Comparison of ENCODE assay signal across 22 cellular contexts in genomic region chr5:31984691-31985090, GRCh38.
"Had no signal": no experiment of that assay in that cellular context is flagged by ENCODE, and none has a peak within 500 bp of the region (broad histone marks: within the 10 kb centered on the region; RNA-seq: fewer than 3 reads in every experiment).

No MANE protein-coding gene starts in this region.

- H3K27ac ChIP-seq: hepatocyte, left ventricle myocardium inferior, pancreas, prostate gland, skin epidermis, spleen, tibial nerve had no signal

- H3K27ac Mint-ChIP-seq: memory B cell; naive B cell; natural killer cell; stimulated activated effector memory CD8-positive, alpha-beta T cell treated with anti-CD3 and anti-CD28 coated beads, Interleukin-12 subunit alpha, Interleukin-12 subunit beta, amount 100 ng/mL, for 72 hours; stimulated activated naive CD8-positive, alpha-beta T cell treated with anti-CD3 and anti-CD28 coated beads, Interleukin-15, Interleukin-2, amounts not matched to agents 100 ng/mL and 50 ng/mL, for 24 hours; type B pancreatic cell had no signal

- H2AFZ ChIP-seq: hepatocyte had no signal

- H3K79me2 ChIP-seq: hepatocyte had no signal

- H3K9me3 Mint-ChIP-seq: natural killer cell, type B pancreatic cell had no signal

- H3K36me3 ChIP-seq: pancreas, prostate gland, spleen, uterus had no signal

- ATAC-seq: natural killer cell; pancreas; right cardiac atrium; stimulated activated effector memory CD8-positive, alpha-beta T cell treated with anti-CD3 and anti-CD28 coated beads, Interleukin-12 subunit alpha, Interleukin-12 subunit beta, amount 100 ng/mL, for 72 hours had no signal

- H3K27me3 Mint-ChIP-seq: type B pancreatic cell had no signal

- H3K27me3 ChIP-seq: hepatocyte, pancreas, spleen, tibial nerve, uterus had no signal

- H3K4me1 Mint-ChIP-seq: memory B cell; naive B cell; natural killer cell; stimulated activated effector memory CD8-positive, alpha-beta T cell treated with anti-CD3 and anti-CD28 coated beads, Interleukin-12 subunit alpha, Interleukin-12 subunit beta, amount 100 ng/mL, for 72 hours had no signal

- H3K4me2 ChIP-seq: hepatocyte had no signal

- H3K36me3 Mint-ChIP-seq: natural killer cell; stimulated activated effector memory CD8-positive, alpha-beta T cell treated with anti-CD3 and anti-CD28 coated beads, Interleukin-12 subunit alpha, Interleukin-12 subunit beta, amount 100 ng/mL, for 72 hours had no signal

- H3K4me3 ChIP-seq: hepatocyte, left ventricle myocardium inferior, lung, pancreas, prostate gland, skin epidermis, spleen, tibial nerve, uterus had no signal

- H3K4me1 ChIP-seq: pancreas, prostate gland, spleen had no signal

- DNase-seq: islet precursor cell; left ventricle myocardium inferior; naive B cell; natural killer cell; pancreas; posterior cingulate gyrus; retina; right cardiac atrium; spleen; stimulated activated CD4-positive, alpha-beta T cell treated with anti-CD3 and anti-CD28 coated beads, Interleukin-4, amount 100 ng/mL, for 24 hours; stimulated activated naive CD4-positive, alpha-beta T cell; substantia nigra; uterus had no signal

- H3K9me3 ChIP-seq: left ventricle myocardium inferior, pancreas, prostate gland, uterus had no signal

- H3K4me3 Mint-ChIP-seq: memory B cell; naive B cell; natural killer cell; stimulated activated effector memory CD8-positive, alpha-beta T cell treated with anti-CD3 and anti-CD28 coated beads, Interleukin-12 subunit alpha, Interleukin-12 subunit beta, amount 100 ng/mL, for 72 hours; stimulated activated naive CD8-positive, alpha-beta T cell treated with anti-CD3 and anti-CD28 coated beads, Interleukin-15, Interleukin-2, amounts not matched to agents 100 ng/mL and 50 ng/mL, for 24 hours; type B pancreatic cell had no signal
